Comparison of ENCODE assay signal across 1 cellular context in genomic region chr6:6741264-6741663, GRCh38.
TF ChIP-seq lines count a peak whose summit lies in the region.

No MANE protein-coding gene starts in this region.

TF ChIP-seq in K562, 482 proteins besides CTCF, POLR2A, EP300 and RAD21 (continued from another document):
- no peak for TF ChIP-seq ZFP91 (CRISPR knock-in tag; IDR thresholded peaks at IDR 0.05)
- no peak for TF ChIP-seq ZNF707 (CRISPR knock-in tag; conservative IDR thresholded peaks at IDR 0.05)
- TF ChIP-seq SUPT5H (IDR thresholded peaks at IDR 0.05) = no peak
- no peak for TF ChIP-seq ZNF511 (CRISPR knock-in tag; IDR thresholded peaks at IDR 0.05)
- TF ChIP-seq, protein P1, sequence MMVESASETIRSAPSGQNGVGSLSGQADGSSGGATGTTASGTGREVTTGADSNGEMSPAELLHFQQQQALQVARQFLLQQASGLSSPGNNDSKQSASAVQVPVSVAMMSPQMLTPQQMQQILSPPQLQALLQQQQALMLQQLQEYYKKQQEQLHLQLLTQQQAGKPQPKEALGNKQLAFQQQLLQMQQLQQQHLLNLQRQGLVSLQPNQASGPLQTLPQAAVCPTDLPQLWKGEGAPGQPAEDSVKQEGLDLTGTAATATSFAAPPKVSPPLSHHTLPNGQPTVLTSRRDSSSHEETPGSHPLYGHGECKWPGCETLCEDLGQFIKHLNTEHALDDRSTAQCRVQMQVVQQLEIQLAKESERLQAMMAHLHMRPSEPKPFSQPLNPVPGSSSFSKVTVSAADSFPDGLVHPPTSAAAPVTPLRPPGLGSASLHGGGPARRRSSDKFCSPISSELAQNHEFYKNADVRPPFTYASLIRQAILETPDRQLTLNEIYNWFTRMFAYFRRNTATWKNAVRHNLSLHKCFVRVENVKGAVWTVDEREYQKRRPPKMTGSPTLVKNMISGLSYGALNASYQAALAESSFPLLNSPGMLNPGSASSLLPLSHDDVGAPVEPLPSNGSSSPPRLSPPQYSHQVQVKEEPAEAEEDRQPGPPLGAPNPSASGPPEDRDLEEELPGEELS (CRISPR knock-in tag; IDR thresholded peaks at IDR 0.05; ENCODE audit: borderline replicate concordance) = no peak
- no peak for TF ChIP-seq ATF1 (CRISPR knock-in tag; IDR thresholded peaks at IDR 0.05)
- no peak for TF ChIP-seq ATF1 (tag; IDR thresholded peaks at IDR 0.05)
- TF ChIP-seq RBBP5 (IDR thresholded peaks at IDR 0.05; ENCODE audit: borderline replicate concordance, insufficient read depth, low read length, poor library complexity, severe bottlenecking) = no peak
- TF ChIP-seq HLTF (IDR thresholded peaks at IDR 0.05) = no peak
- no peak for TF ChIP-seq YY1 (IDR thresholded peaks at IDR 0.05; ENCODE audit: borderline replicate concordance in 1 of 3, control insufficient read depth in 1 of 3, extremely low read depth in 1 of 3, insufficient read depth in 3 of 3, insufficient read length in 1 of 3, insufficient replicate concordance in 2 of 3, low read depth in 1 of 3, low read length in 2 of 3)
- TF ChIP-seq NONO (IDR thresholded peaks at IDR 0.05; ENCODE audit: low read depth in 2 of 2, low read length in 1 of 2) = no peak
